In genomic region chr6:148142821-148143220, GRCh38 we compare ENCODE assay signal across 7 cellular contexts.
"Had no signal": no experiment of that assay in that cellular context is flagged by ENCODE, and none has a peak within 500 bp of the region (broad histone marks: within the 10 kb centered on the region; RNA-seq: fewer than 3 reads in every experiment).

No MANE protein-coding gene starts in this region.

- H2AFZ ChIP-seq: GM23338 had no signal

- H3K9me3 Mint-ChIP-seq: HFFc6 had no signal

- H3K9me3 ChIP-seq: HAP-1 had no signal

- DNase-seq: H7, HFFc6, IMR-90 had no signal

- H3K27ac Mint-ChIP-seq: GM23338, HFFc6 had no signal

- H3K4me2 ChIP-seq: GM23338 had no signal

- H3K4me3 Mint-ChIP-seq: GM23338, HFFc6 had no signal

- ATAC-seq: GM23338, HCT116, K562 had no signal

- H3K4me1 ChIP-seq: HAP-1 had no signal

- H3K36me3 ChIP-seq: HAP-1 had no signal

- H3K4me3 ChIP-seq: GM23338, HAP-1, K562 had no signal
